1 cellular context compared by ENCODE assay signal in genomic region chr9:136949239-136949816, GRCh38.
A peak's percentile ranks its signal among the peaks of the same experiment; 100 is the strongest.
TF ChIP-seq lines count a peak whose summit lies in the region.

No MANE protein-coding gene starts in this region.

TF ChIP-seq in HepG2, 621 proteins besides CTCF, POLR2A, EP300 and RAD21 (continues in another document):
- TF ChIP-seq ZNF777 (CRISPR knock-in tag; IDR thresholded peaks at IDR 0.05) (peak; percentile 77), NONO (IDR thresholded peaks at IDR 0.05) (no peak), NONO (CRISPR knock-in tag; conservative IDR thresholded peaks at IDR 0.05) (no peak), MXD1 (CRISPR knock-in tag; IDR thresholded peaks at IDR 0.05) (no peak), PPARG (CRISPR knock-in tag; conservative IDR thresholded peaks at IDR 0.05) (0 out of 2 replicates have a peak, but pooled peaks have one; percentile 15), ZNF263 (CRISPR knock-in tag; IDR thresholded peaks at IDR 0.05) (peak; percentile 97), SNRNP70 (IDR thresholded peaks at IDR 0.05; ENCODE audit: low read depth, low read length) (no peak), TP53 (CRISPR knock-in tag; conservative IDR thresholded peaks at IDR 0.05) (no peak), TBL1XR1 (IDR thresholded peaks at IDR 0.05; ENCODE audit: borderline replicate concordance, low read length, partially characterized antibody) (no peak), ZFP62 (CRISPR knock-in tag; IDR thresholded peaks at IDR 0.05) (no peak), XRCC5 (optimal IDR thresholded peaks at IDR 0.05; ENCODE audit: low read length) (no peak), SMAD3 (CRISPR knock-in tag; IDR thresholded peaks at IDR 0.05) (no peak), MED1 (CRISPR knock-in tag; IDR thresholded peaks at IDR 0.05) (0 out of 2 replicates have a peak, but pooled peaks have one; percentile 44), FLYWCH1 (CRISPR knock-in tag; IDR thresholded peaks at IDR 0.05) (no peak), ZNF782 (CRISPR knock-in tag; IDR thresholded peaks at IDR 0.05; ENCODE audit: borderline replicate concordance) (no peak), GATAD2A (CRISPR knock-in tag; IDR thresholded peaks at IDR 0.05) (peak; percentile 48; the same call in 1 of the 2 replicates), ZKSCAN5 (CRISPR knock-in tag; IDR thresholded peaks at IDR 0.05) (0 out of 2 replicates have a peak, but pooled peaks have one; percentile 18), MAZ (IDR thresholded peaks at IDR 0.05; ENCODE audit: borderline replicate concordance, low read depth, low read length) (no peak), MAZ (CRISPR knock-in tag; IDR thresholded peaks at IDR 0.05; ENCODE audit: low read depth) (0 out of 2 replicates have a peak, but pooled peaks have one; percentile 19), ZFP36L2 (CRISPR knock-in tag; IDR thresholded peaks at IDR 0.05) (no peak), CHD2 (IDR thresholded peaks at IDR 0.05; ENCODE audit: low read depth, low read length) (no peak), TSC22D2 (CRISPR knock-in tag; IDR thresholded peaks at IDR 0.05; ENCODE audit: borderline replicate concordance) (no peak), HNF4A (CRISPR knock-in tag; IDR thresholded peaks at IDR 0.05) (peak; percentile 85), SSRP1 (CRISPR knock-in tag; IDR thresholded peaks at IDR 0.05) (0 out of 2 replicates have a peak, but pooled peaks have one; percentile 19), REL (CRISPR knock-in tag; conservative IDR thresholded peaks at IDR 0.05) (no peak), ZNF17 (CRISPR knock-in tag; IDR thresholded peaks at IDR 0.05) (no peak), ATRX (CRISPR knock-in tag; IDR thresholded peaks at IDR 0.05; ENCODE audit: borderline replicate concordance) (no peak), ZNF225 (CRISPR knock-in tag; IDR thresholded peaks at IDR 0.05) (no peak), ZNF629 (CRISPR knock-in tag; conservative IDR thresholded peaks at IDR 0.05) (no peak), DPF2 (CRISPR knock-in tag; IDR thresholded peaks at IDR 0.05; ENCODE audit: borderline replicate concordance, low read depth) (peak; percentile 52), ZNF274 (CRISPR knock-in tag; IDR thresholded peaks at IDR 0.05) (no peak), U2AF2 (IDR thresholded peaks at IDR 0.05; ENCODE audit: low read depth, low read length) (no peak), ZNF687 (CRISPR knock-in tag; IDR thresholded peaks at IDR 0.05) (no peak), CEBPG (CRISPR knock-in tag; IDR thresholded peaks at IDR 0.05) (peak; percentile 67), CREBL2 (CRISPR knock-in tag; IDR thresholded peaks at IDR 0.05; ENCODE audit: borderline replicate concordance) (no peak), HBP1 (CRISPR knock-in tag; IDR thresholded peaks at IDR 0.05; ENCODE audit: low read depth) (peak; percentile 59; the same call in 1 of the 2 replicates), ZNF256 (CRISPR knock-in tag; conservative IDR thresholded peaks at IDR 0.05) (no peak), ZNF766 (CRISPR knock-in tag; IDR thresholded peaks at IDR 0.05; ENCODE audit: borderline replicate concordance) (0 out of 2 replicates have a peak, but pooled peaks have one; percentile 33), CEBPB (IDR thresholded peaks at IDR 0.05; ENCODE audit: borderline replicate concordance, low read depth, low read length) (peak; percentile 65), NCOR1 (IDR thresholded peaks at IDR 0.05; ENCODE audit: borderline replicate concordance, low read length) (0 out of 2 replicates have a peak, but pooled peaks have one; percentile 40), ZNF441 (CRISPR knock-in tag; IDR thresholded peaks at IDR 0.05; ENCODE audit: borderline replicate concordance) (no peak), ARID2 (CRISPR knock-in tag; IDR thresholded peaks at IDR 0.05; ENCODE audit: borderline replicate concordance) (peak; percentile 45; the same call in 1 of the 2 replicates), KLF9 (CRISPR knock-in tag; IDR thresholded peaks at IDR 0.05; ENCODE audit: low read depth) (no peak), NR2C2 (CRISPR knock-in tag; IDR thresholded peaks at IDR 0.05; ENCODE audit: borderline replicate concordance) (peak; percentile 24; the same call in 1 of the 2 replicates), HOXA5 (CRISPR knock-in tag; IDR thresholded peaks at IDR 0.05) (no peak), SP140L (CRISPR knock-in tag; IDR thresholded peaks at IDR 0.05; ENCODE audit: borderline replicate concordance) (no peak), MTA1 (CRISPR knock-in tag; IDR thresholded peaks at IDR 0.05; ENCODE audit: borderline replicate concordance) (0 out of 2 replicates have a peak, but pooled peaks have one; percentile 34)
- TF ChIP-seq, protein P1, sequence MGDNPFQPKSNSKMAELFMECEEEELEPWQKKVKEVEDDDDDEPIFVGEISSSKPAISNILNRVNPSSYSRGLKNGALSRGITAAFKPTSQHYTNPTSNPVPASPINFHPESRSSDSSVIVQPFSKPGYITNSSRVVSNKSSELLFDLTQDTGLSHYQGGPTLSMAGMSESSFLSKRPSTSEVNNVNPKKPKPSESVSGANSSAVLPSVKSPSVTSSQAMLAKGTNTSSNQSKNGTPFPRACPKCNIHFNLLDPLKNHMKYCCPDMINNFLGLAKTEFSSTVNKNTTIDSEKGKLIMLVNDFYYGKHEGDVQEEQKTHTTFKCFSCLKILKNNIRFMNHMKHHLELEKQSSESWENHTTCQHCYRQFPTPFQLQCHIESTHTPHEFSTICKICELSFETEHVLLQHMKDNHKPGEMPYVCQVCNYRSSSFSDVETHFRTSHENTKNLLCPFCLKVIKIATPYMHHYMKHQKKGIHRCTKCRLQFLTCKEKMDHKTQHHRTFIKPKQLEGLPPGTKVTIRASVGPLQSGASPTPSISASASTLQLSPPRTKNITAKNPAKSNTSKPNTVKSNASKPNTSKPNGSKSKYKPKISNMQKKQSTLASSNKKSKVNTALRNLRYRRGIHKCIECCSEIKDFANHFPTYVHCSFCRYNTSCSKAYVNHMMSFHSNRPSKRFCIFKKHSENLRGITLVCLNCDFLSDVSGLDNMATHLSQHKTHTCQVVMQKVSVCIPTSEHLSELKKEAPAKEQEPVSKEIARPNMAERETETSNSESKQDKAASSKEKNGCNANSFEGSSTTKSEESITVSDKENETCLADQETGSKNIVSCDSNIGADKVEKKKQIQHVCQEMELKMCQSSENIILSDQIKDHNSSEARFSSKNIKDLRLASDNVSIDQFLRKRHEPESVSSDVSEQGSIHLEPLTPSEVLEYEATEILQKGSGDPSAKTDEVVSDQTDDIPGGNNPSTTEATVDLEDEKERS (CRISPR knock-in tag; IDR thresholded peaks at IDR 0.05), result peak; percentile 18; the same call in 1 of the 2 replicates
- TF ChIP-seq, protein P2, sequence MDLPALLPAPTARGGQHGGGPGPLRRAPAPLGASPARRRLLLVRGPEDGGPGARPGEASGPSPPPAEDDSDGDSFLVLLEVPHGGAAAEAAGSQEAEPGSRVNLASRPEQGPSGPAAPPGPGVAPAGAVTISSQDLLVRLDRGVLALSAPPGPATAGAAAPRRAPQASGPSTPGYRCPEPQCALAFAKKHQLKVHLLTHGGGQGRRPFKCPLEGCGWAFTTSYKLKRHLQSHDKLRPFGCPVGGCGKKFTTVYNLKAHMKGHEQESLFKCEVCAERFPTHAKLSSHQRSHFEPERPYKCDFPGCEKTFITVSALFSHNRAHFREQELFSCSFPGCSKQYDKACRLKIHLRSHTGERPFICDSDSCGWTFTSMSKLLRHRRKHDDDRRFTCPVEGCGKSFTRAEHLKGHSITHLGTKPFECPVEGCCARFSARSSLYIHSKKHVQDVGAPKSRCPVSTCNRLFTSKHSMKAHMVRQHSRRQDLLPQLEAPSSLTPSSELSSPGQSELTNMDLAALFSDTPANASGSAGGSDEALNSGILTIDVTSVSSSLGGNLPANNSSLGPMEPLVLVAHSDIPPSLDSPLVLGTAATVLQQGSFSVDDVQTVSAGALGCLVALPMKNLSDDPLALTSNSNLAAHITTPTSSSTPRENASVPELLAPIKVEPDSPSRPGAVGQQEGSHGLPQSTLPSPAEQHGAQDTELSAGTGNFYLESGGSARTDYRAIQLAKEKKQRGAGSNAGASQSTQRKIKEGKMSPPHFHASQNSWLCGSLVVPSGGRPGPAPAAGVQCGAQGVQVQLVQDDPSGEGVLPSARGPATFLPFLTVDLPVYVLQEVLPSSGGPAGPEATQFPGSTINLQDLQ (CRISPR knock-in tag; IDR thresholded peaks at IDR 0.05), result no peak
- TF ChIP-seq, protein P3, sequence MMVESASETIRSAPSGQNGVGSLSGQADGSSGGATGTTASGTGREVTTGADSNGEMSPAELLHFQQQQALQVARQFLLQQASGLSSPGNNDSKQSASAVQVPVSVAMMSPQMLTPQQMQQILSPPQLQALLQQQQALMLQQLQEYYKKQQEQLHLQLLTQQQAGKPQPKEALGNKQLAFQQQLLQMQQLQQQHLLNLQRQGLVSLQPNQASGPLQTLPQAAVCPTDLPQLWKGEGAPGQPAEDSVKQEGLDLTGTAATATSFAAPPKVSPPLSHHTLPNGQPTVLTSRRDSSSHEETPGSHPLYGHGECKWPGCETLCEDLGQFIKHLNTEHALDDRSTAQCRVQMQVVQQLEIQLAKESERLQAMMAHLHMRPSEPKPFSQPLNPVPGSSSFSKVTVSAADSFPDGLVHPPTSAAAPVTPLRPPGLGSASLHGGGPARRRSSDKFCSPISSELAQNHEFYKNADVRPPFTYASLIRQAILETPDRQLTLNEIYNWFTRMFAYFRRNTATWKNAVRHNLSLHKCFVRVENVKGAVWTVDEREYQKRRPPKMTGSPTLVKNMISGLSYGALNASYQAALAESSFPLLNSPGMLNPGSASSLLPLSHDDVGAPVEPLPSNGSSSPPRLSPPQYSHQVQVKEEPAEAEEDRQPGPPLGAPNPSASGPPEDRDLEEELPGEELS (CRISPR knock-in tag; IDR thresholded peaks at IDR 0.05), result 0 out of 2 replicates have a peak, but pooled peaks have one; percentile 35
